Comparison of ENCODE assay signal across 17 cellular contexts in genomic region chr14:64695071-64695470, GRCh38.
"Had no signal": no experiment of that assay in that cellular context is flagged by ENCODE, and none has a peak within 500 bp of the region (broad histone marks: within the 10 kb centered on the region; RNA-seq: fewer than 3 reads in every experiment).

No MANE protein-coding gene starts in this region.

- DNase-seq: activated CD8-positive, alpha-beta memory T cell treated with anti-CD3 and anti-CD28 coated beads, Interleukin-2, amount 50 U/mL, for 48 hours; activated gamma-delta T cell; activated T-cell treated with anti-CD3 and anti-CD28 coated beads, Interleukin-2, amount 50 U/mL, for 72 hours; amniotic stem cell; cortex of kidney; effector memory CD4-positive, alpha-beta T cell; heart right ventricle; naive thymus-derived CD8-positive, alpha-beta T cell; posterior cingulate gyrus; spleen; stimulated activated naive CD8-positive, alpha-beta T cell treated with anti-CD3 and anti-CD28 coated beads, Interleukin-15, amount 100 ng/mL, for 72 hours; T-cell had no signal

- H3K4me3 ChIP-seq: body of pancreas, heart right ventricle, SK-N-MC, spleen had no signal

- H3K9me3 ChIP-seq: body of pancreas, heart right ventricle, spleen had no signal

- H3K27me3 ChIP-seq: body of pancreas, heart right ventricle, spleen had no signal

- H3K36me3 ChIP-seq: heart right ventricle, spleen had no signal

- ATAC-seq: activated naive CD4-positive, alpha-beta T cell treated with anti-CD3 and anti-CD28 coated beads, Interleukin-2, amount 50 U/mL, for 72 hours; activated T-cell treated with anti-CD3 and anti-CD28 coated beads, Interleukin-2, amount 50 U/mL, for 72 hours; body of pancreas; left lobe of liver; naive thymus-derived CD8-positive, alpha-beta T cell; stimulated activated naive CD8-positive, alpha-beta T cell treated with anti-CD3 and anti-CD28 coated beads, Interleukin-15, amount 100 ng/mL, for 72 hours; T-cell had no signal

- H3K27ac ChIP-seq: body of pancreas, SK-N-MC, spleen, VCaP had no signal
